In the genomic region with DNA sequence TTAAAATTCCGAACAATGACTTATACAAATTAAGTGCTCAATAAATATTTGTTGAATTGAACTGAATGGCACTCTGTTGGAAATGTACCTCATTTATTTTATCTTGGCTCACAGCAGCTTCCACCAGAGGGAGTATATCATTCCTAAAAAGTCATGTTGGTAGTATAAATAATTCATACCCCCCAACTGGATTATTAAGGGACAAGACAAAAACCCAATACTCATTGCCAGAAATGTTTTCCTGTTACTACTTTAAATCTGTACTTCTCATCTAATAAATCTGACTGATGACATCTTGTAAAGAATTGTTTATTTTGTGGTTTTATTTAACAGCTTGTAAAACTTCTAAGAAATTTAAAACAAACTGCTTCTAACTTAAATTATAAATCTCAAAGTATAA, we compare ENCODE assay signal across 2 cellular contexts.
A peak's percentile ranks its signal among the peaks of the same experiment; 100 is the strongest.
TF ChIP-seq lines count a peak whose summit lies in the region.

No MANE protein-coding gene starts in this region.

TF ChIP-seq in H1, 55 proteins besides CTCF, POLR2A, EP300 and RAD21:
- TF ChIP-seq YY1 (IDR thresholded peaks at IDR 0.05; ENCODE audit: low read depth, low read length) (no peak), SIX5 (IDR thresholded peaks at IDR 0.05; ENCODE audit: low read depth, low read length) (no peak), GTF2F1 (IDR thresholded peaks at IDR 0.05; ENCODE audit: borderline replicate concordance, low read depth, low read length) (no peak), ZNF274 (IDR thresholded peaks at IDR 0.05; ENCODE audit: borderline replicate concordance, extremely low read depth, low read length) (no peak), ATF2 (IDR thresholded peaks at IDR 0.05; ENCODE audit: low read length) (no peak), EGR1 (IDR thresholded peaks at IDR 0.05; ENCODE audit: borderline replicate concordance, low read depth, low read length) (no peak), TAF1 (IDR thresholded peaks at IDR 0.05; ENCODE audit: low read depth, low read length) (no peak), KDM4A (IDR thresholded peaks at IDR 0.05; ENCODE audit: low read depth, low read length, severe bottlenecking) (no peak), CEBPB (IDR thresholded peaks at IDR 0.05; ENCODE audit: low read depth, low read length) (no peak), ASH2L (IDR thresholded peaks at IDR 0.05; ENCODE audit: low read length) (no peak)

TF ChIP-seq in neural cell, 6 proteins besides CTCF, POLR2A, EP300 and RAD21:
- TF ChIP-seq SMC3 (conservative IDR thresholded peaks at IDR 0.05; ENCODE audit: poor library complexity): peak; percentile 47
- TF ChIP-seq EZH2 (IDR thresholded peaks at IDR 0.05; ENCODE audit: borderline replicate concordance, insufficient read depth, low read length, poor library complexity, severe bottlenecking): no peak
